ENCODE assay signal across 27 cellular contexts in genomic region chr12:3353621-3354020, GRCh38.
DNase-seq lines count a peak whose midpoint lies in the region; TF ChIP-seq lines count a peak whose summit lies in the region.
"Had no signal": no experiment of that assay in that cellular context is flagged by ENCODE, and none has a peak within 500 bp of the region (broad histone marks: within the 10 kb centered on the region; RNA-seq: fewer than 3 reads in every experiment).

No MANE protein-coding gene starts in this region.

- no peaks in the 10 kb centered on the region for H3K4me1 ChIP-seq in H9 (ENCODE audit: insufficient read depth, low read length)
- no peaks in the 10 kb centered on the region for H3K4me1 ChIP-seq in stomach
- no peaks in the 10 kb centered on the region for H3K4me1 ChIP-seq in spleen
- H3K4me1 ChIP-seq: A549, BLaER1 had no signal

- WGBS in H9 (ENCODE audit: extremely low coverage, insufficient read length, low lambda C conversion rate) = no CpG with 5 or more reads among the region's 9 CpGs
- WGBS in stomach, 5 donors = 85 to 91% (median 89%) methylated on average over 9 of the region's 9 CpGs
- 85 to 91% (median 87%) methylated on average over 9 of the region's 9 CpGs for WGBS in spleen, 5 donors

- peaks cover 8% of the 10 kb centered on the region for H3K27me3 Mint-ChIP-seq in H9 (ENCODE audit: low read depth)
- H3K27me3 Mint-ChIP-seq in activated CD4-positive, alpha-beta memory T cell treated with anti-CD3 and anti-CD28 coated beads for 36 hours = no peaks in the 10 kb centered on the region

- no peaks in the 10 kb centered on the region for H3K9me3 ChIP-seq in H9 (ENCODE audit: control insufficient read depth, low read depth, low read length)
- H3K9me3 ChIP-seq in stomach = no peaks in the 10 kb centered on the region
- no peaks in the 10 kb centered on the region for H3K9me3 ChIP-seq in spleen
- H3K9me3 ChIP-seq: A549, BLaER1 had no signal

- no peaks in the 10 kb centered on the region for H3K9me3 Mint-ChIP-seq in H9
- H3K9me3 Mint-ChIP-seq in activated CD4-positive, alpha-beta memory T cell treated with anti-CD3 and anti-CD28 coated beads for 36 hours = no peaks in the 10 kb centered on the region
- H3K9me3 Mint-ChIP-seq: CD4-positive, alpha-beta memory T cell; CD4-positive, CD25-positive, alpha-beta regulatory T cell; CD8-positive, alpha-beta memory T cell had no signal

- no peak overlapping the region for H3K23ac ChIP-seq in H9 (ENCODE audit: insufficient read length, low read depth, low read length)

- CTCF ChIA-PET in activated CD4-positive, alpha-beta memory T cell treated with anti-CD3 and anti-CD28 coated beads for 36 hours (lab: Charles Lee) = no interaction called here

- no peak overlapping the region for H4K91ac ChIP-seq in H9 (ENCODE audit: insufficient read length, low read depth, low read length)

- 0 out of 4 replicates have a peak, but pooled peaks cover 0 to 2% of the 10 kb centered on the region in 2 experiments for H3K4me1 Mint-ChIP-seq in H9
- no peaks in the 10 kb centered on the region for H3K4me1 Mint-ChIP-seq in activated CD4-positive, alpha-beta memory T cell treated with anti-CD3 and anti-CD28 coated beads for 36 hours (ENCODE audit: low read depth)
- H3K4me1 Mint-ChIP-seq: B cell; CD14-positive monocyte; CD4-positive, alpha-beta memory T cell; CD4-positive, CD25-positive, alpha-beta regulatory T cell; CD8-positive, alpha-beta memory T cell had no signal

- TF ChIP-seq CTCF in H9 (conservative IDR thresholded peaks at IDR 0.05) (no peak), stomach (IDR thresholded peaks at IDR 0.05) (no peak), spleen (IDR thresholded peaks at IDR 0.05 in 8 of 11, conservative IDR thresholded peaks at IDR 0.05 in 3 of 11) (no peak)

- no peak overlapping the region for H2AFZ ChIP-seq in H9 (ENCODE audit: low read length)

- H3K79me2 ChIP-seq in H9 (ENCODE audit: insufficient read depth, low read length) = no peaks in the 10 kb centered on the region

- no peak overlapping the region for H2AK5ac ChIP-seq in H9 (ENCODE audit: insufficient read length, low read length)

- no peak overlapping the region for H3K4me2 ChIP-seq in H9 (ENCODE audit: insufficient read depth, insufficient read length, low read length)
- H3K4me2 ChIP-seq: A549, BLaER1 had no signal

- no peak overlapping the region for H2BK12ac ChIP-seq in H9 (ENCODE audit: insufficient read length, low read depth, low read length)

- H3K14ac ChIP-seq in H9 (ENCODE audit: insufficient read depth, low read length) = no peak overlapping the region

- no peak overlapping the region for H2BK5ac ChIP-seq in H9 (ENCODE audit: insufficient read length, low read length)

- H3K4ac ChIP-seq in H9 (ENCODE audit: low read depth, low read length) = no peak overlapping the region

- H3K27ac ChIP-seq in H9 (ENCODE audit: insufficient read length, low read depth, low read length) (no peak overlapping the region), stomach (no peak overlapping the region), spleen (no peak overlapping the region)
- H3K27ac ChIP-seq: 22Rv1, A549, BLaER1 had no signal

- no peaks in the 10 kb centered on the region for H3K23me2 ChIP-seq in H9 (ENCODE audit: insufficient read length, low read depth, low read length, poor library complexity, severe bottlenecking)

- no peaks in the 10 kb centered on the region for H3K36me3 Mint-ChIP-seq in H9 (ENCODE audit: insufficient read depth in 1 of 3, low read depth in 3 of 3)
- no peaks in the 10 kb centered on the region for H3K36me3 Mint-ChIP-seq in activated CD4-positive, alpha-beta memory T cell treated with anti-CD3 and anti-CD28 coated beads for 36 hours
- H3K36me3 Mint-ChIP-seq: CD14-positive monocyte; CD4-positive, alpha-beta memory T cell; CD4-positive, CD25-positive, alpha-beta regulatory T cell; CD8-positive, alpha-beta memory T cell had no signal

- H3K27ac Mint-ChIP-seq in H9 = no peak overlapping the region
- H3K27ac Mint-ChIP-seq in activated CD4-positive, alpha-beta memory T cell treated with anti-CD3 and anti-CD28 coated beads for 36 hours = no peak overlapping the region
- H3K27ac Mint-ChIP-seq: B cell; CD14-positive monocyte; CD4-positive, alpha-beta memory T cell; CD4-positive, CD25-positive, alpha-beta regulatory T cell; CD8-positive, alpha-beta memory T cell had no signal

- H4K5ac ChIP-seq in H9 (ENCODE audit: insufficient read length, low read depth, low read length) = no peak overlapping the region

- TF ChIP-seq POLR2A in stomach (IDR thresholded peaks at IDR 0.05) (no peak), spleen (IDR thresholded peaks at IDR 0.05) (no peak)

- intact Hi-C loops in stomach (cut with DNase I; ENCODE audit: low total_unique reads) = no loop called here
- intact Hi-C loops in activated CD4-positive, alpha-beta memory T cell treated with anti-CD3 and anti-CD28 coated beads for 36 hours (cut with micrococcal nuclease) = no loop called here
- intact Hi-C loops in spleen (cut with DNase I; ENCODE audit: low total_unique reads) = no loop called here

- peak overlapping the region; percentile 11 for H3K18ac ChIP-seq in H9 (ENCODE audit: insufficient read length, low read depth, low read length)

- H3K56ac ChIP-seq in H9 (ENCODE audit: insufficient read length, low read depth, low read length) = no peak overlapping the region

- no peak overlapping the region for H3K9ac ChIP-seq in H9 (ENCODE audit: extremely low read depth, insufficient read length, low read length)
- H3K9ac ChIP-seq: BLaER1 had no signal

- no peak overlapping the region for H2BK15ac ChIP-seq in H9 (ENCODE audit: low read depth, low read length)

- DNase-seq in activated effector memory CD4-positive, alpha-beta T cell treated with anti-CD3 and anti-CD28 coated beads, Interleukin-2, amount 50 U/mL, for 16 hours = peak; percentile 19
- no peak for DNase-seq in activated effector memory CD4-positive, alpha-beta T cell treated with Interleukin-2 at 50 U/mL for 16 hours
- DNase-seq in H9 = no peak
- peak; percentile 51 for DNase-seq in mesenteric fat pad (ENCODE audit: low spot score)
- peak; percentile 14 for DNase-seq in stomach
- no peak for DNase-seq in NAMALWA (ENCODE audit: low spot score)
- DNase-seq in activated CD4-positive, alpha-beta memory T cell treated with anti-CD3 and anti-CD28 coated beads for 36 hours = no peak
- no peak for DNase-seq in spleen
- DNase-seq: AML-193; C1 segment of cervical spinal cord; CD4-positive, alpha-beta memory T cell; CD4-positive, CD25-positive, alpha-beta regulatory T cell; CD8-positive, alpha-beta memory T cell; COR-L47; DMS 273 treated with DMSO at 0.1 percent for 48 hours; DMS153; DMS53; DMS79; DND-41; EL; GDM1 had no signal

- no peak overlapping the region for H3K4me3 Mint-ChIP-seq in H9
- no peak overlapping the region for H3K4me3 Mint-ChIP-seq in activated CD4-positive, alpha-beta memory T cell treated with anti-CD3 and anti-CD28 coated beads for 36 hours
- H3K4me3 Mint-ChIP-seq: B cell; CD14-positive monocyte; CD4-positive, alpha-beta memory T cell; CD4-positive, CD25-positive, alpha-beta regulatory T cell; CD8-positive, alpha-beta memory T cell had no signal

- no peaks in the 10 kb centered on the region for H4K20me1 ChIP-seq in H9 (ENCODE audit: control insufficient read depth, insufficient read depth, insufficient read length)
- H4K20me1 ChIP-seq: BLaER1 had no signal

- H4K8ac ChIP-seq in H9 (replicated peaks; ENCODE audit: insufficient read length, low read depth, low read length) = no peak overlapping the region

- H3K36me3 ChIP-seq in stomach = no peaks in the 10 kb centered on the region
- no peaks in the 10 kb centered on the region for H3K36me3 ChIP-seq in spleen
- H3K36me3 ChIP-seq: BLaER1 had no signal

- H3K4me3 ChIP-seq in stomach (no peak overlapping the region), spleen (no peak overlapping the region)
- H3K4me3 ChIP-seq: A549, BLaER1, GM12878 had no signal

- no peak for TF ChIP-seq EP300 in stomach (IDR thresholded peaks at IDR 0.05)

- H3K27me3 ChIP-seq in H9 (ENCODE audit: insufficient read depth, low read length) = no peaks in the 10 kb centered on the region
- H3K27me3 ChIP-seq in stomach = peaks cover 0 to 40% (median 0%) of the 10 kb centered on the region in 3 donors
- peaks cover 0 to 50% (median 0%) of the 10 kb centered on the region in 7 donors for H3K27me3 ChIP-seq in spleen (replicated peaks in 1 of 7)
- H3K27me3 ChIP-seq: BLaER1 had no signal

- POLR2A ChIA-PET in activated CD4-positive, alpha-beta memory T cell treated with anti-CD3 and anti-CD28 coated beads for 36 hours (lab: Charles Lee) = no interaction called here

- H3K79me1 ChIP-seq in H9 (ENCODE audit: insufficient read depth, low read depth, low read length, poor library complexity, severe bottlenecking) = no peaks in the 10 kb centered on the region

- H2BK120ac ChIP-seq in H9 (ENCODE audit: low read depth, low read length, poor library complexity, severe bottlenecking) = no peak overlapping the region

- H2BK20ac ChIP-seq in H9 (ENCODE audit: low read depth, low read length, poor library complexity, severe bottlenecking) = no peak overlapping the region

- no peak overlapping the region for H3T11ph ChIP-seq in H9 (ENCODE audit: low read length)

Comparison
In these comparisons a context has a peak if more than half of its experiments do, and no peak if none do; other contexts are left out.
1. DNase-seq: peak in activated effector memory CD4-positive, alpha-beta T cell treated with anti-CD3 and anti-CD28 coated beads, Interleukin-2, amount 50 U/mL, for 16 hours (single experiment), mesenteric fat pad (single experiment) and stomach (single experiment); none in activated effector memory CD4-positive, alpha-beta T cell treated with Interleukin-2 at 50 U/mL for 16 hours (single experiment), H9 (single experiment), NAMALWA (single experiment), activated CD4-positive, alpha-beta memory T cell treated with anti-CD3 and anti-CD28 coated beads for 36 hours (single experiment) and spleen (single experiment).